8 cellular contexts compared by ENCODE assay signal in genomic region chr1:218350909-218351616, GRCh38. TPM values are rescaled to one million over a fixed set of nuclear protein-coding genes. Genes with fewer than 3 reads are reported as not detected.
DNase-seq lines count a peak whose midpoint lies in the region; ATAC-seq, FAIRE-seq and TF ChIP-seq lines count a peak whose summit lies in the region.

No MANE protein-coding gene starts in this region.

- H2AFZ ChIP-seq in SK-N-SH (ENCODE audit: low read depth), result no peak overlapping the region

- peaks cover 5% of the 10 kb centered on the region for H3F3A ChIP-seq in SK-N-SH (replicated peaks; ENCODE audit: insufficient read depth)

- no peak for DNase-seq in SK-N-SH
- peak; percentile 77 for DNase-seq in fibroblast of villous mesenchyme (ENCODE audit: low read depth)
- no peak for DNase-seq in NAMALWA (ENCODE audit: low spot score)
- DNase-seq in cerebellum (ENCODE audit: low spot score), result no peak
- no peak for DNase-seq in small intestine

- H3K4me3 ChIP-seq in SK-N-SH (ENCODE audit: low read depth in 2 of 2, low read length in 1 of 2) (no peak overlapping the region), fibroblast of villous mesenchyme (ENCODE audit: low read depth, low read length) (peak overlapping the region; percentile 43), urinary bladder (ENCODE audit: low read depth, low read length) (peak overlapping the region; percentile 30), small intestine (ENCODE audit: low read depth in 1 of 2, low read length in 2 of 2) (no peak overlapping the region)

- H3K36me3 ChIP-seq in SK-N-SH (replicated peaks in 1 of 2; ENCODE audit: control insufficient read depth in 1 of 2, insufficient read depth in 2 of 2, low read length in 1 of 2) (no peaks in the 10 kb centered on the region), urinary bladder (ENCODE audit: insufficient read depth) (no peaks in the 10 kb centered on the region), small intestine (ENCODE audit: control insufficient read depth in 2 of 2, insufficient read depth in 2 of 2, low read length in 2 of 2) (no peaks in the 10 kb centered on the region)

- CTCF ChIA-PET in SK-N-SH (lab: Yijun Ruan, JAX), result interaction anchor here (0.8 kb wide), 1 partner anchor 12 kb away, joined by 4 read pairs; no protein-coding TSS in a partner anchor

- peak overlapping the region; percentile 51 to 86 for H3K27ac ChIP-seq in SK-N-SH (ENCODE audit: low read depth in 2 of 2, low read length in 1 of 2)
- peak overlapping the region; percentile 28 for H3K27ac ChIP-seq in urinary bladder (ENCODE audit: low read depth)
- no peak overlapping the region for H3K27ac ChIP-seq in small intestine (ENCODE audit: low read depth in 1 of 2, low read length in 1 of 2)

- ATAC-seq in GM18498 (IDR thresholded peaks at IDR 0.05; ENCODE audit: unreplicated experiment), result peak; percentile 33
- ATAC-seq in HG02642 (IDR thresholded peaks at IDR 0.05; ENCODE audit: poor library complexity, unreplicated experiment), result peak; percentile 27

- H3K9ac ChIP-seq in SK-N-SH, result no peak overlapping the region

- H3K27me3 ChIP-seq in SK-N-SH (ENCODE audit: insufficient read depth) (no peaks in the 10 kb centered on the region), small intestine (ENCODE audit: control insufficient read depth in 2 of 2, insufficient read depth in 2 of 2, low read length in 2 of 2) (peaks cover 3% of the 10 kb centered on the region in 2 donors)

- H3K9me2 ChIP-seq in SK-N-SH, result no peaks in the 10 kb centered on the region

- no peaks in the 10 kb centered on the region for H3K9me3 ChIP-seq in SK-N-SH
- no peaks in the 10 kb centered on the region for H3K9me3 ChIP-seq in small intestine (ENCODE audit: control insufficient read depth, low read depth)

- POLR2A ChIA-PET in SK-N-SH (lab: Yijun Ruan, JAX), result no interaction called here

- FAIRE-seq in small intestine (lab: Jason Lieb, UNC), result no peak

- no peaks in the 10 kb centered on the region; the same call in 1 of the 2 replicates for H3K79me2 ChIP-seq in SK-N-SH (ENCODE audit: insufficient read depth)

- peaks cover 7 to 19% of the 10 kb centered on the region in 2 experiments; a peak in 2 of 4 replicates for H3K4me1 ChIP-seq in SK-N-SH (ENCODE audit: control insufficient read depth in 1 of 2, insufficient read depth in 2 of 2, low read depth in 1 of 2, low read length in 1 of 2)
- H3K4me1 ChIP-seq in urinary bladder (ENCODE audit: insufficient read depth), result no peaks in the 10 kb centered on the region
- no peaks in the 10 kb centered on the region for H3K4me1 ChIP-seq in small intestine (ENCODE audit: control insufficient read depth in 2 of 2, insufficient read depth in 1 of 2, low read depth in 1 of 2, low read length in 1 of 2)

- TF ChIP-seq EP300 in SK-N-SH (IDR thresholded peaks at IDR 0.05; ENCODE audit: borderline replicate concordance in 1 of 2, low read depth in 1 of 2, low read length in 1 of 2), result no peak

- H3K4me2 ChIP-seq in SK-N-SH, result no peak overlapping the region

- H4K20me1 ChIP-seq in SK-N-SH (ENCODE audit: insufficient read depth), result no peaks in the 10 kb centered on the region

- no peak for TF ChIP-seq RAD21 in SK-N-SH (IDR thresholded peaks at IDR 0.05; ENCODE audit: low read length)

- WGBS in SK-N-SH (ENCODE audit: low lambda C conversion rate), result 83% methylated on average over 6 of the region's 6 CpGs
- 17% methylated on average over 6 of the region's 6 CpGs for WGBS in urinary bladder
- 32 to 65% (median 55%) methylated on average over 6 of the region's 6 CpGs for WGBS in small intestine, 3 donors

- TF ChIP-seq CTCF in SK-N-SH (IDR thresholded peaks at IDR 0.05) (no peak), fibroblast of villous mesenchyme (IDR thresholded peaks at IDR 0.05; ENCODE audit: insufficient read depth, low read depth, low read length) (no peak)

TF ChIP-seq in SK-N-SH, 30 proteins besides CTCF, POLR2A, EP300 and RAD21:
- TF ChIP-seq CHD2 (IDR thresholded peaks at IDR 0.05; ENCODE audit: low read length, partially characterized antibody) (no peak), GABPA (IDR thresholded peaks at IDR 0.05; ENCODE audit: low read depth) (no peak), JUND (IDR thresholded peaks at IDR 0.05) (no peak), EZH2phosphoT487 (IDR thresholded peaks at IDR 0.05; ENCODE audit: borderline replicate concordance, low read depth) (no peak), RXRA (IDR thresholded peaks at IDR 0.05; ENCODE audit: borderline replicate concordance, low read depth) (no peak), POLR2AphosphoS5 (IDR thresholded peaks at IDR 0.05; ENCODE audit: low read depth, low read length) (no peak), USF2 (IDR thresholded peaks at IDR 0.05; ENCODE audit: borderline replicate concordance, low read depth, low read length) (no peak), MAX (IDR thresholded peaks at IDR 0.05; ENCODE audit: low read depth) (no peak; the same call in 1 of the 2 replicates), NFIC (IDR thresholded peaks at IDR 0.05; ENCODE audit: borderline replicate concordance) (peak; percentile 58; the same call in 1 of the 2 replicates), ELF1 (IDR thresholded peaks at IDR 0.05) (no peak), TEAD4 (IDR thresholded peaks at IDR 0.05; ENCODE audit: borderline replicate concordance, insufficient read depth) (peak; percentile 37; the same call in 1 of the 2 replicates), TAF1 (IDR thresholded peaks at IDR 0.05; ENCODE audit: borderline replicate concordance, low read depth, low read length) (no peak)
- TF ChIP-seq, protein P1, sequence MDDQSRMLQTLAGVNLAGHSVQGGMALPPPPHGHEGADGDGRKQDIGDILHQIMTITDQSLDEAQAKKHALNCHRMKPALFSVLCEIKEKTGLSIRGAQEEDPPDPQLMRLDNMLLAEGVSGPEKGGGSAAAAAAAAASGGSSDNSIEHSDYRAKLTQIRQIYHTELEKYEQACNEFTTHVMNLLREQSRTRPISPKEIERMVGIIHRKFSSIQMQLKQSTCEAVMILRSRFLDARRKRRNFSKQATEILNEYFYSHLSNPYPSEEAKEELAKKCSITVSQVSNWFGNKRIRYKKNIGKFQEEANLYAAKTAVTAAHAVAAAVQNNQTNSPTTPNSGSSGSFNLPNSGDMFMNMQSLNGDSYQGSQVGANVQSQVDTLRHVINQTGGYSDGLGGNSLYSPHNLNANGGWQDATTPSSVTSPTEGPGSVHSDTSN (IDR thresholded peaks at IDR 0.05), result peak; percentile 21; the same call in 1 of the 2 replicates
TF ChIP-seq in SK-N-SH: peak in this region for 3.

RNA-seq across cellular contexts. Expression of gene TGFB2, which starts 5.9 kb away (rescaled TPM):
- 2.4 and 3.8 TPM in 2 replicates for polyA plus RNA-seq in SK-N-SH (2012; rRNA removed)
- polyA plus RNA-seq in SK-N-SH (2012; cell fraction: cytosol; rRNA removed), result 4.0 and 5.1 TPM in 2 replicates
- 2.6 and 7.2 TPM in 2 replicates for polyA plus RNA-seq in SK-N-SH (2012; cell fraction: nucleus; rRNA removed)
- total RNA-seq in fibroblast of villous mesenchyme, result 28.0 and 36.3 TPM in 2 replicates
- 32.8 TPM for total RNA-seq in urinary bladder
- polyA plus RNA-seq in urinary bladder, result 5.1 TPM
- total RNA-seq in cerebellum, result 28.1 TPM
- under 1 TPM in 2 of 3 donors, not detected in 1; 0.49 to 0.81 TPM for polyA plus RNA-seq in small intestine

Comparison
In these comparisons a context has a peak if more than half of its experiments do, and no peak if none do; other contexts are left out.
1. H3K27ac ChIP-seq: peak in SK-N-SH (2 of 2) and urinary bladder (single experiment); none in small intestine (0 of 2).
2. H3K4me3 ChIP-seq: peak in fibroblast of villous mesenchyme (single experiment) and urinary bladder (single experiment); none in SK-N-SH (0 of 2) and small intestine (0 of 2).